Comparison of ENCODE assay signal across 8 cellular contexts in the genomic region with DNA sequence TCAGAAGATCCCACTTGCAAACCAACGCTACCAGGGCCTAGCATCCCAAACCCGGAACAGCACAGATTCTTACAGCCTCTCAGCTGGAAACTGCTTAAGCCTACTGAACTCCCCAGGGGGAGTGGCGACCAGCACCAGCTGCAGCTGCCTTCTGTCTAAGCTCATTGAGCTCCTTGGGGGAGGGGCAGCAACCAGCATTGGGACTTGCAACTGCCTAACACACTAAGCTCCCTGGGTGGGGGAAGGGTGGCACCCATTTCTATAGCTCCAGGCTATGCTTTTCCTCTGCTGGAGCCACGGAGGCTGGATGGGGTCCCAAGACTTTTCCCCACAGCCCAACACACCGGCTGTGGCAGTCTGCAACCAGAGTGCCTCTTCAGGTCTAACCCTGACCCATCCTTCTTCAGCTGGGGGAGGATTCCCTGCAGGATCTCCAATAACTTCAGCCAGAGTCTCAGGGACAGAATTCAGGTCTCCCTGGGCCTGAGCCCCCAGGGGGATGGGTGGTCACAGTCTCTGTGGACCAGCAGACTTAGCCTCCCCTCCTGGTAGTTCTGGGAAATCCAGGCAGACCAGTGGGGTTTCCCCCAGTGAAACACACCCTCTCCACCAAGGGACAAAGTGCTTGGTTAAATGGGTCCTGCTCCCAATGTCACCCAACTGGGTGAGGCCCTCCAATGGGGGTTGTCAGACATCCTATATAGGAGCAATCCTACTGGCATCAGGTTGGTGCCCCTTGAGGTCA. TPM values are rescaled to one million over a fixed set of nuclear protein-coding genes. Genes with fewer than 3 reads are reported as not detected.
A peak's percentile ranks its signal among the peaks of the same experiment; 100 is the strongest.
DNase-seq lines count a peak whose midpoint lies in the region; ATAC-seq and TF ChIP-seq lines count a peak whose summit lies in the region.

No MANE protein-coding gene starts in this region.

- H3K27me3 Mint-ChIP-seq in progenitor cell of endocrine pancreas (peaks cover 5% of the 10 kb centered on the region), MCF 10A (ENCODE audit: insufficient read depth, unreplicated experiment) (no peaks in the 10 kb centered on the region)

- no peak overlapping the region for H3K4me3 Mint-ChIP-seq in progenitor cell of endocrine pancreas (ENCODE audit: low read depth)
- no peak overlapping the region for H3K4me3 Mint-ChIP-seq in MCF 10A (ENCODE audit: unreplicated experiment)

- DNase-seq in NCI-H2029 (lab: John Stamatoyannopoulos, UW) (peak; percentile 65), NCI-H2029 treated with DMSO at 0.1 percent for 48 hours (lab: John Stamatoyannopoulos, UW) (no peak), NCI-H2227 (lab: John Stamatoyannopoulos, UW; ENCODE audit: unreplicated experiment) (peak; percentile 80), islet precursor cell (peak; percentile 77), progenitor cell of endocrine pancreas (ENCODE audit: low spot score, unreplicated experiment) (no peak), Ammon's horn (ENCODE audit: low spot score) (no peak), MCF 10A (ENCODE audit: unreplicated experiment) (no peak)

- H3K4me1 Mint-ChIP-seq in progenitor cell of endocrine pancreas (ENCODE audit: low read depth) (no peaks in the 10 kb centered on the region), MCF 10A (ENCODE audit: insufficient read depth, unreplicated experiment) (no peaks in the 10 kb centered on the region)

- no TSS peak for BruUV-seq in MCF 10A (replicated peaks; lab: Mats Ljungman, UMichigan)

- CTCF ChIA-PET in MCF 10A (lab: Yijun Ruan, JAX): interaction anchor here (0.6 kb wide), 1 partner anchor 254 kb away, joined by 3 read pairs; no protein-coding TSS in a partner anchor

- POLR2A ChIA-PET in MCF 10A (lab: Yijun Ruan, JAX): no interaction called here

- H3K9me3 Mint-ChIP-seq in progenitor cell of endocrine pancreas (ENCODE audit: low read depth) (peaks cover 28% of the 10 kb centered on the region), MCF 10A (ENCODE audit: unreplicated experiment) (no peaks in the 10 kb centered on the region)

- H3K36me3 Mint-ChIP-seq in progenitor cell of endocrine pancreas (ENCODE audit: insufficient read depth) (no peaks in the 10 kb centered on the region), MCF 10A (ENCODE audit: insufficient read depth, unreplicated experiment) (no peaks in the 10 kb centered on the region)

- TF ChIP-seq CTCF in progenitor cell of endocrine pancreas (IDR thresholded peaks at IDR 0.05; ENCODE audit: unreplicated experiment) (no peak), MCF 10A (IDR thresholded peaks at IDR 0.05; ENCODE audit: unreplicated experiment) (no peak)

- intact Hi-C loops in MCF 10A (cut with micrococcal nuclease): no loop called here

- no peak overlapping the region for H3K27ac Mint-ChIP-seq in progenitor cell of endocrine pancreas
- H3K27ac Mint-ChIP-seq in MCF 10A (ENCODE audit: low read depth, unreplicated experiment): no peak overlapping the region

- ATAC-seq in HG03103 (IDR thresholded peaks at IDR 0.05; ENCODE audit: low read depth, unreplicated experiment): peak; percentile 98

RNA-seq across cellular contexts. Expression of gene ITGA4, which starts 45.9 kb away (rescaled TPM):
- total RNA-seq in progenitor cell of endocrine pancreas (0.96 and 1.5 TPM in 2 replicates), MCF 10A (2022) (0.19 and 0.42 TPM in 2 replicates)

Comparison
In these comparisons a context has a peak if more than half of its experiments do, and no peak if none do; other contexts are left out.
1. DNase-seq: peak in NCI-H2029 (single experiment), NCI-H2227 (single experiment) and islet precursor cell (single experiment); none in NCI-H2029 treated with DMSO at 0.1 percent for 48 hours (single experiment), progenitor cell of endocrine pancreas (single experiment), Ammon's horn (single experiment) and MCF 10A (single experiment).